In the genomic region with DNA sequence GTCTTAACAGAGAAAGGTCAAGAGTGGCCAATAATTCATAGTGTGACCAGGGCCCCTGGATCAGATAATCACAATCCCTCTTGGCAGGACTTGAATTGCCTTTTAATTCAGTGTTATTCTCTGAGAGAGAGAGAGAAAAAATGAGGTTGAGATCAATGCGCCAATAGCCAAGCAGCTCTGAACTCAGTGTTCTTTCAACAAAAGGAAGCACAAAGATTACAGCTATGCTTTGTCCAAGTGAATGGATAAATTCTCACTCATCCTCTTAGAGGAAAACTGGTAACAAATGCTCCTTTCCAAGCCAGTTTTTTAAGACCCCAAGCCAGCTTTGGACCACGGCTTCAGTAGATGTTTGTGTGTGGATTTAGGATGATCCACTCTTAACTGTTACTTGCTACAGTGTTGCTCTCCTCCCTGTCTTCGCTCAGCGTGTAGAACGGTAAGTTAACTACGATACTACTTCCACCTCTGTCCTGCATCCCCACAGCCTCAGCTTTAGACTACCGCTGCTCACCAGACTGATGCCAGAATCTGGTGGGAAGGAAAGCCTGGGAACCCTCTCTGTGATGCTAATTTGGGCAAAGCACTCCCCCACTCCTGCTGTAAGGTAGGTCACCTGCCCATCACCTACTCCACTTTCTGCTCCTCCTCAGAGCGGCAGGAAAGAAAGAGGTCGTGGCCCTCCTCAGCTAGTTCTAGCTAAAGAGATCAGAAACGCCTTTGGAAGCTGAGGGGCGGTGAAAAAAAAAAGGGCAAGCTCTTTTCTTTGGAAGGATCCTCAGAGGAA, we compare ENCODE assay signal across 17 cellular contexts. TPM values are rescaled to one million over a fixed set of nuclear protein-coding genes. Genes with fewer than 3 reads are reported as not detected.
DNase-seq lines count a peak whose midpoint lies in the region; TF ChIP-seq lines count a peak whose summit lies in the region.
"Had no signal": no experiment of that assay in that cellular context is flagged by ENCODE, and none has a peak within 500 bp of the region (broad histone marks: within the 10 kb centered on the region; RNA-seq: fewer than 3 reads in every experiment).

No MANE protein-coding gene starts in this region.

- H3K36me3 ChIP-seq in OCI-LY1 (ENCODE audit: insufficient read depth, low read length) = no peaks in the 10 kb centered on the region
- H3K36me3 ChIP-seq in neuronal stem cell (replicated peaks in 1 of 2; ENCODE audit: control insufficient read depth in 2 of 2, insufficient read depth in 2 of 2, low read length in 2 of 2) = no peaks in the 10 kb centered on the region
- H3K36me3 ChIP-seq in HAP-1 (replicated peaks) = no peaks in the 10 kb centered on the region
- H3K36me3 ChIP-seq: BE2C had no signal

- no peak overlapping the region for H4K91ac ChIP-seq in neuronal stem cell (ENCODE audit: low read depth, low read length, poor library complexity)

- H3F3A ChIP-seq in OCI-LY1 (ENCODE audit: insufficient read depth, low read length) = no peaks in the 10 kb centered on the region

- no peak overlapping the region for H2BK15ac ChIP-seq in neuronal stem cell (ENCODE audit: low read length)

- no peaks in the 10 kb centered on the region for H3K79me2 ChIP-seq in OCI-LY1 (ENCODE audit: insufficient read depth, low read length)

- no peak for TF ChIP-seq CTCF in OCI-LY1 (IDR thresholded peaks at IDR 0.05; ENCODE audit: low read length)

- no peak overlapping the region for H3K23ac ChIP-seq in neuronal stem cell (ENCODE audit: low read depth, low read length, poor library complexity)

- no peaks in the 10 kb centered on the region for H3K9me2 ChIP-seq in OCI-LY1 (ENCODE audit: low read depth, low read length)

- H3K27me3 Mint-ChIP-seq in activated CD4-positive, alpha-beta T cell treated with anti-CD3 and anti-CD28 coated beads, Interleukin-2, amount 10 ng/mL, durations not matched to agents 24 days and 14 days = peaks cover 6% of the 10 kb centered on the region

- H3K27ac ChIP-seq in OCI-LY1 (ENCODE audit: low read depth, low read length, poor library complexity, severe bottlenecking) (peak overlapping the region; percentile 85), neuronal stem cell (replicated peaks; ENCODE audit: low read length) (no peak overlapping the region)
- H3K27ac ChIP-seq: PC-9, RWPE1 had no signal

- no peak overlapping the region for H3K14ac ChIP-seq in neuronal stem cell (ENCODE audit: low read length)

- in situ Hi-C loops in HAP-1 (cut with MboI; ENCODE audit: low sequenced_read_pairs) = no loop called here

- peak overlapping the region; percentile 61 for H3K18ac ChIP-seq in neuronal stem cell (ENCODE audit: low read length)

- peak; percentile 37 for DNase-seq in ELF-1 (ENCODE audit: low read depth, low spot score)
- peak; percentile 30 for DNase-seq in iPS DF 19.7 (ENCODE audit: low read depth, low spot score)
- DNase-seq in neuronal stem cell (ENCODE audit: low spot score) = no peak
- DNase-seq in SHP77 treated with DMSO at 0.1 percent for 48 hours (lab: John Stamatoyannopoulos, UW) = no peak
- DNase-seq in activated CD4-positive, alpha-beta T cell treated with anti-CD3 and anti-CD28 coated beads, Interleukin-2, amount 10 ng/mL, durations not matched to agents 24 days and 14 days = no peak
- no peak for DNase-seq in HAP-1 (ENCODE audit: low spot score in 2 of 2)
- no peak for DNase-seq in NCI-H187 (lab: John Stamatoyannopoulos, UW)
- DNase-seq: BE2C; CD4-positive, CD25-positive, alpha-beta regulatory T cell; DMS153; EL; NCI-H1092 treated with DMSO at 0.1 percent for 48 hours; NCI-H524; NCI-H82; PC-9 had no signal

- H3K4me1 Mint-ChIP-seq in activated CD4-positive, alpha-beta T cell treated with anti-CD3 and anti-CD28 coated beads, Interleukin-2, amount 10 ng/mL, durations not matched to agents 24 days and 14 days = peaks cover 6% of the 10 kb centered on the region

- intact Hi-C loops in activated CD4-positive, alpha-beta T cell treated with anti-CD3 and anti-CD28 coated beads, Interleukin-2, amount 10 ng/mL, durations not matched to agents 24 days and 14 days (cut with micrococcal nuclease) = no loop called here

- H3K27me3 ChIP-seq in OCI-LY1 (ENCODE audit: insufficient read depth, low read length) = no peaks in the 10 kb centered on the region
- H3K27me3 ChIP-seq in neuronal stem cell (ENCODE audit: control insufficient read depth in 3 of 3, insufficient read depth in 3 of 3, low read depth in 1 of 3, low read length in 3 of 3) = peaks cover 0 to 3% (median 0%) of the 10 kb centered on the region in 3 experiments
- H3K27me3 ChIP-seq in HAP-1 (ENCODE audit: low read depth) = peaks cover 4% of the 10 kb centered on the region
- H3K27me3 ChIP-seq: BE2C had no signal

- H2BK5ac ChIP-seq in neuronal stem cell (ENCODE audit: low read length) = no peak overlapping the region

- H3K4ac ChIP-seq in neuronal stem cell (ENCODE audit: low read length) = no peak overlapping the region

- H4K8ac ChIP-seq in neuronal stem cell (ENCODE audit: low read depth, low read length) = no peak overlapping the region

- no peak overlapping the region for H2BK12ac ChIP-seq in neuronal stem cell (ENCODE audit: low read length)

- peaks cover 9% of the 10 kb centered on the region for H3K9me3 Mint-ChIP-seq in activated CD4-positive, alpha-beta T cell treated with anti-CD3 and anti-CD28 coated beads, Interleukin-2, amount 10 ng/mL, durations not matched to agents 24 days and 14 days

- peaks cover 1% of the 10 kb centered on the region for H3K36me3 Mint-ChIP-seq in activated CD4-positive, alpha-beta T cell treated with anti-CD3 and anti-CD28 coated beads, Interleukin-2, amount 10 ng/mL, durations not matched to agents 24 days and 14 days (ENCODE audit: low read depth)
- H3K36me3 Mint-ChIP-seq: CD4-positive, CD25-positive, alpha-beta regulatory T cell had no signal

- H3K9me3 ChIP-seq in OCI-LY1 (ENCODE audit: low read length) = no peaks in the 10 kb centered on the region
- no peaks in the 10 kb centered on the region for H3K9me3 ChIP-seq in neuronal stem cell (replicated peaks in 1 of 2; ENCODE audit: control insufficient read depth in 2 of 2, insufficient read depth in 1 of 2, low read depth in 1 of 2, low read length in 2 of 2)
- H3K9me3 ChIP-seq in HAP-1 = no peaks in the 10 kb centered on the region; the same call in 1 of the 2 replicates
- H3K9me3 ChIP-seq: BE2C had no signal

- no CpG with 5 or more reads among the region's 11 CpGs for WGBS in neuronal stem cell (ENCODE audit: extremely low coverage in 2 of 2, insufficient read length in 2 of 2, insufficient replicate concordance in 1 of 2), 2 donors

- H3K27ac Mint-ChIP-seq in activated CD4-positive, alpha-beta T cell treated with anti-CD3 and anti-CD28 coated beads, Interleukin-2, amount 10 ng/mL, durations not matched to agents 24 days and 14 days = no peak overlapping the region
- H3K27ac Mint-ChIP-seq: CD4-positive, CD25-positive, alpha-beta regulatory T cell had no signal

- no peak overlapping the region for H3K4me3 ChIP-seq in OCI-LY1 (ENCODE audit: low read depth, low read length, poor library complexity, severe bottlenecking)
- no peak overlapping the region for H3K4me3 ChIP-seq in neuronal stem cell (ENCODE audit: low read length in 2 of 2)
- H3K4me3 ChIP-seq in HAP-1 = no peak overlapping the region
- H3K4me3 ChIP-seq: PC-9 had no signal

- H4K20me1 ChIP-seq in OCI-LY1 (ENCODE audit: insufficient read depth, low read length) = no peaks in the 10 kb centered on the region

- H3K4me1 ChIP-seq in OCI-LY1 (ENCODE audit: insufficient read depth, low read length, severe bottlenecking) (peaks cover 54% of the 10 kb centered on the region), neuronal stem cell (ENCODE audit: control insufficient read depth in 2 of 2, insufficient read depth in 1 of 2, low read depth in 1 of 2, low read length in 2 of 2) (peaks cover 11% of the 10 kb centered on the region in 2 donors), HAP-1 (no peaks in the 10 kb centered on the region)
- H3K4me1 ChIP-seq: BE2C had no signal

- no peak overlapping the region for H2AK5ac ChIP-seq in neuronal stem cell (ENCODE audit: low read depth, low read length)

- H3K4me3 Mint-ChIP-seq in activated CD4-positive, alpha-beta T cell treated with anti-CD3 and anti-CD28 coated beads, Interleukin-2, amount 10 ng/mL, durations not matched to agents 24 days and 14 days = no peak overlapping the region
- H3K4me3 Mint-ChIP-seq: CD4-positive, CD25-positive, alpha-beta regulatory T cell had no signal

- H3K4me2 ChIP-seq in OCI-LY1 (ENCODE audit: low read length) = no peak overlapping the region
- peak overlapping the region; percentile 13 for H3K4me2 ChIP-seq in neuronal stem cell (ENCODE audit: insufficient read depth, low read length, poor library complexity, severe bottlenecking)
- H3K4me2 ChIP-seq: PC-9 had no signal

- no peak overlapping the region for H3K9ac ChIP-seq in OCI-LY1 (ENCODE audit: low read length)
- H3K9ac ChIP-seq in neuronal stem cell (ENCODE audit: low read depth, low read length, poor library complexity) = no peak overlapping the region

- no peaks in the 10 kb centered on the region for H3K79me1 ChIP-seq in neuronal stem cell (ENCODE audit: low read depth, low read length)

- H2BK120ac ChIP-seq in neuronal stem cell (ENCODE audit: low read depth, low read length) = no peak overlapping the region

- H2AFZ ChIP-seq in OCI-LY1 (ENCODE audit: low read length) (no peak overlapping the region), neuronal stem cell (ENCODE audit: low read length) (peak overlapping the region; percentile 7)
- H2AFZ ChIP-seq: PC-9 had no signal

RNA-seq across cellular contexts. Expression of gene LPP, which starts 46.9 kb away (rescaled TPM):
- 9.2 TPM for polyA plus RNA-seq in neuronal stem cell (2013, experiment 1 of 2)
- polyA plus RNA-seq in neuronal stem cell (2013, experiment 2 of 2) = 10.2 TPM
- total RNA-seq in activated CD4-positive, alpha-beta T cell treated with anti-CD3 and anti-CD28 coated beads, Interleukin-2, amount 10 ng/mL, durations not matched to agents 24 days and 14 days = 39.5 and 41.4 TPM in 2 replicates

Comparison
In these comparisons a context has a peak if more than half of its experiments do, and no peak if none do; other contexts are left out.
1. DNase-seq: peak in ELF-1 (single experiment) and iPS DF 19.7 (single experiment); none in neuronal stem cell (single experiment), SHP77 treated with DMSO at 0.1 percent for 48 hours (single experiment), activated CD4-positive, alpha-beta T cell treated with anti-CD3 and anti-CD28 coated beads, Interleukin-2, amount 10 ng/mL, durations not matched to agents 24 days and 14 days (single experiment), HAP-1 (0 of 2) and NCI-H187 (0 of 2).